ENCODE assay signal across 1 cellular context in the genomic region with DNA sequence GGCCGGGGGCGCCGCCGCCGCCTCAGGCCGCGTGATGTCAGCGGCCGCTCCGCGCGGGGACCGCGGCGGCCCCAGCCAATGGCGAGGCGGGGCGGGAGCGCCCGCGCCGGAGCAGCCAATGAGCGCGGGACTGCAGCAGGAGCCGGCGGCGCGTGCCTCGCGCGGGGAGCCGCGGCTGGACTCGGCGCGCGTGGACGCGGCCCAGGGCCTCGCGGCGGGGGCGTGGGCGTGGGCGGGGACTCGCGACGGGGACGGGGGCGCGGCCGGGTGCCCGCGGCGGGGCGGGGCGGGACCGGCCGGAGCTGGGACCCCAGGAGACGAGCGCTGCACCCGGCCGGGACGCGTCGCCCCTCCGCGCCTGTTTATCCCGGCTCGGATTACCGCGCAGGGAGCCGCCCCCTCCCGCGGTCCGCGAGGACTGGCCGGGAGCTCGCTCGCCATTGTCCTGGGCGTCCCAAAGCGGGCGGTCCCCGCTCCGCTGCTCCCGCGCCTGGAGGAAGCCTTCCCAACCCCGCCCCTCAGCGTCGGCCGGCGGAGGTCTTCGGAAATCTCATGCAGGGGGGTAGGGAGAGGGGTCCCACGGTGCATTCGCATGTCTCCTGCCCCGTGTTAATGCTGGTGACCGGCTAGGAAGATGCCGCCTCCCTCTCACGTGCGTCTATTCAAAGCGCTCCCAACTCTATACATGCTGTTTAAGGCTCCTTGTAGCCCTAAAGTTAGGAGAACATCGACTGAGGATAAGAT.
TF ChIP-seq lines count a peak whose summit lies in the region.

A gene (minus strand): TSS at position 33 of the 744 bp plus-strand sequence. CDS start 253 bp downstream, outside the sequence.

TF ChIP-seq in K562, 482 proteins besides CTCF, POLR2A, EP300 and RAD21 (continued from another document):
- TF ChIP-seq, protein P1, sequence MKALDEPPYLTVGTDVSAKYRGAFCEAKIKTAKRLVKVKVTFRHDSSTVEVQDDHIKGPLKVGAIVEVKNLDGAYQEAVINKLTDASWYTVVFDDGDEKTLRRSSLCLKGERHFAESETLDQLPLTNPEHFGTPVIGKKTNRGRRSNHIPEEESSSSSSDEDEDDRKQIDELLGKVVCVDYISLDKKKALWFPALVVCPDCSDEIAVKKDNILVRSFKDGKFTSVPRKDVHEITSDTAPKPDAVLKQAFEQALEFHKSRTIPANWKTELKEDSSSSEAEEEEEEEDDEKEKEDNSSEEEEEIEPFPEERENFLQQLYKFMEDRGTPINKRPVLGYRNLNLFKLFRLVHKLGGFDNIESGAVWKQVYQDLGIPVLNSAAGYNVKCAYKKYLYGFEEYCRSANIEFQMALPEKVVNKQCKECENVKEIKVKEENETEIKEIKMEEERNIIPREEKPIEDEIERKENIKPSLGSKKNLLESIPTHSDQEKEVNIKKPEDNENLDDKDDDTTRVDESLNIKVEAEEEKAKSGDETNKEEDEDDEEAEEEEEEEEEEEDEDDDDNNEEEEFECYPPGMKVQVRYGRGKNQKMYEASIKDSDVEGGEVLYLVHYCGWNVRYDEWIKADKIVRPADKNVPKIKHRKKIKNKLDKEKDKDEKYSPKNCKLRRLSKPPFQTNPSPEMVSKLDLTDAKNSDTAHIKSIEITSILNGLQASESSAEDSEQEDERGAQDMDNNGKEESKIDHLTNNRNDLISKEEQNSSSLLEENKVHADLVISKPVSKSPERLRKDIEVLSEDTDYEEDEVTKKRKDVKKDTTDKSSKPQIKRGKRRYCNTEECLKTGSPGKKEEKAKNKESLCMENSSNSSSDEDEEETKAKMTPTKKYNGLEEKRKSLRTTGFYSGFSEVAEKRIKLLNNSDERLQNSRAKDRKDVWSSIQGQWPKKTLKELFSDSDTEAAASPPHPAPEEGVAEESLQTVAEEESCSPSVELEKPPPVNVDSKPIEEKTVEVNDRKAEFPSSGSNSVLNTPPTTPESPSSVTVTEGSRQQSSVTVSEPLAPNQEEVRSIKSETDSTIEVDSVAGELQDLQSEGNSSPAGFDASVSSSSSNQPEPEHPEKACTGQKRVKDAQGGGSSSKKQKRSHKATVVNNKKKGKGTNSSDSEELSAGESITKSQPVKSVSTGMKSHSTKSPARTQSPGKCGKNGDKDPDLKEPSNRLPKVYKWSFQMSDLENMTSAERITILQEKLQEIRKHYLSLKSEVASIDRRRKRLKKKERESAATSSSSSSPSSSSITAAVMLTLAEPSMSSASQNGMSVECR (CRISPR knock-in tag; IDR thresholded peaks at IDR 0.05), result peak; percentile 44; the same call in 1 of the 2 replicates
- TF ChIP-seq DNMT1 (IDR thresholded peaks at IDR 0.05), result no peak
- TF ChIP-seq HDAC8 (tag; IDR thresholded peaks at IDR 0.05), result no peak
- TF ChIP-seq, protein P2, sequence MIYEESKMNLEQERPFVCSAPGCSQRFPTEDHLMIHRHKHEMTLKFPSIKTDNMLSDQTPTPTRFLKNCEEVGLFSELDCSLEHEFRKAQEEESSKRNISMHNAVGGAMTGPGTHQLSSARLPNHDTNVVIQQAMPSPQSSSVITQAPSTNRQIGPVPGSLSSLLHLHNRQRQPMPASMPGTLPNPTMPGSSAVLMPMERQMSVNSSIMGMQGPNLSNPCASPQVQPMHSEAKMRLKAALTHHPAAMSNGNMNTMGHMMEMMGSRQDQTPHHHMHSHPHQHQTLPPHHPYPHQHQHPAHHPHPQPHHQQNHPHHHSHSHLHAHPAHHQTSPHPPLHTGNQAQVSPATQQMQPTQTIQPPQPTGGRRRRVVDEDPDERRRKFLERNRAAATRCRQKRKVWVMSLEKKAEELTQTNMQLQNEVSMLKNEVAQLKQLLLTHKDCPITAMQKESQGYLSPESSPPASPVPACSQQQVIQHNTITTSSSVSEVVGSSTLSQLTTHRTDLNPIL (CRISPR knock-in tag; IDR thresholded peaks at IDR 0.05), result no peak
- TF ChIP-seq STAT5B (CRISPR knock-in tag; IDR thresholded peaks at IDR 0.05), result no peak
- TF ChIP-seq, protein P3, sequence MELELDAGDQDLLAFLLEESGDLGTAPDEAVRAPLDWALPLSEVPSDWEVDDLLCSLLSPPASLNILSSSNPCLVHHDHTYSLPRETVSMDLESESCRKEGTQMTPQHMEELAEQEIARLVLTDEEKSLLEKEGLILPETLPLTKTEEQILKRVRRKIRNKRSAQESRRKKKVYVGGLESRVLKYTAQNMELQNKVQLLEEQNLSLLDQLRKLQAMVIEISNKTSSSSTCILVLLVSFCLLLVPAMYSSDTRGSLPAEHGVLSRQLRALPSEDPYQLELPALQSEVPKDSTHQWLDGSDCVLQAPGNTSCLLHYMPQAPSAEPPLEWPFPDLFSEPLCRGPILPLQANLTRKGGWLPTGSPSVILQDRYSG (tag; conservative IDR thresholded peaks at IDR 0.05; ENCODE audit: low read depth), result no peak
- peak; percentile 68 for TF ChIP-seq POLR2B (IDR thresholded peaks at IDR 0.05; ENCODE audit: low read depth, partially characterized antibody)
- no peak for TF ChIP-seq ZNF3 (CRISPR knock-in tag; IDR thresholded peaks at IDR 0.05)
- peak; percentile 72 for TF ChIP-seq FOS (IDR thresholded peaks at IDR 0.05; ENCODE audit: extremely low read depth, insufficient read length)
- no peak for TF ChIP-seq DDX20 (tag; IDR thresholded peaks at IDR 0.05; ENCODE audit: low read depth)
- TF ChIP-seq ZKSCAN1 (IDR thresholded peaks at IDR 0.05; ENCODE audit: low read depth, low read length), result no peak
- no peak for TF ChIP-seq GATAD2A (IDR thresholded peaks at IDR 0.05)
- no peak for TF ChIP-seq PPARD (CRISPR knock-in tag; IDR thresholded peaks at IDR 0.05)
- TF ChIP-seq MXI1 (IDR thresholded peaks at IDR 0.05; ENCODE audit: low read depth, low read length), result 0 out of 2 replicates have a peak, but pooled peaks have one; percentile 21
- TF ChIP-seq, protein P4, sequence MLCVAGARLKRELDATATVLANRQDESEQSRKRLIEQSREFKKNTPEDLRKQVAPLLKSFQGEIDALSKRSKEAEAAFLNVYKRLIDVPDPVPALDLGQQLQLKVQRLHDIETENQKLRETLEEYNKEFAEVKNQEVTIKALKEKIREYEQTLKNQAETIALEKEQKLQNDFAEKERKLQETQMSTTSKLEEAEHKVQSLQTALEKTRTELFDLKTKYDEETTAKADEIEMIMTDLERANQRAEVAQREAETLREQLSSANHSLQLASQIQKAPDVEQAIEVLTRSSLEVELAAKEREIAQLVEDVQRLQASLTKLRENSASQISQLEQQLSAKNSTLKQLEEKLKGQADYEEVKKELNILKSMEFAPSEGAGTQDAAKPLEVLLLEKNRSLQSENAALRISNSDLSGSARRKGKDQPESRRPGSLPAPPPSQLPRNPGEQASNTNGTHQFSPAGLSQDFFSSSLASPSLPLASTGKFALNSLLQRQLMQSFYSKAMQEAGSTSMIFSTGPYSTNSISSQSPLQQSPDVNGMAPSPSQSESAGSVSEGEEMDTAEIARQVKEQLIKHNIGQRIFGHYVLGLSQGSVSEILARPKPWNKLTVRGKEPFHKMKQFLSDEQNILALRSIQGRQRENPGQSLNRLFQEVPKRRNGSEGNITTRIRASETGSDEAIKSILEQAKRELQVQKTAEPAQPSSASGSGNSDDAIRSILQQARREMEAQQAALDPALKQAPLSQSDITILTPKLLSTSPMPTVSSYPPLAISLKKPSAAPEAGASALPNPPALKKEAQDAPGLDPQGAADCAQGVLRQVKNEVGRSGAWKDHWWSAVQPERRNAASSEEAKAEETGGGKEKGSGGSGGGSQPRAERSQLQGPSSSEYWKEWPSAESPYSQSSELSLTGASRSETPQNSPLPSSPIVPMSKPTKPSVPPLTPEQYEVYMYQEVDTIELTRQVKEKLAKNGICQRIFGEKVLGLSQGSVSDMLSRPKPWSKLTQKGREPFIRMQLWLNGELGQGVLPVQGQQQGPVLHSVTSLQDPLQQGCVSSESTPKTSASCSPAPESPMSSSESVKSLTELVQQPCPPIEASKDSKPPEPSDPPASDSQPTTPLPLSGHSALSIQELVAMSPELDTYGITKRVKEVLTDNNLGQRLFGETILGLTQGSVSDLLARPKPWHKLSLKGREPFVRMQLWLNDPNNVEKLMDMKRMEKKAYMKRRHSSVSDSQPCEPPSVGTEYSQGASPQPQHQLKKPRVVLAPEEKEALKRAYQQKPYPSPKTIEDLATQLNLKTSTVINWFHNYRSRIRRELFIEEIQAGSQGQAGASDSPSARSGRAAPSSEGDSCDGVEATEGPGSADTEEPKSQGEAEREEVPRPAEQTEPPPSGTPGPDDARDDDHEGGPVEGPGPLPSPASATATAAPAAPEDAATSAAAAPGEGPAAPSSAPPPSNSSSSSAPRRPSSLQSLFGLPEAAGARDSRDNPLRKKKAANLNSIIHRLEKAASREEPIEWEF (CRISPR knock-in tag; IDR thresholded peaks at IDR 0.05), result no peak
- no peak for TF ChIP-seq HLTF (IDR thresholded peaks at IDR 0.05)
- no peak for TF ChIP-seq ZNF146 (CRISPR knock-in tag; IDR thresholded peaks at IDR 0.05; ENCODE audit: unreplicated experiment)
- peak; percentile 92 for TF ChIP-seq POLR2G (IDR thresholded peaks at IDR 0.05; ENCODE audit: low read depth, low read length)
- 0 out of 2 replicates have a peak, but pooled peaks have one; percentile 23 for TF ChIP-seq MTA1 (IDR thresholded peaks at IDR 0.05; ENCODE audit: borderline replicate concordance)
- peak; percentile 21; the same call in 1 of the 2 replicates for TF ChIP-seq HDAC2 (IDR thresholded peaks at IDR 0.05)
- peak; percentile 96 for TF ChIP-seq RBM25 (IDR thresholded peaks at IDR 0.05; ENCODE audit: low read depth, low read length, severe bottlenecking)
- no peak for TF ChIP-seq ZNF347 (CRISPR knock-in tag; IDR thresholded peaks at IDR 0.05; ENCODE audit: low read depth)
- TF ChIP-seq, protein P5, sequence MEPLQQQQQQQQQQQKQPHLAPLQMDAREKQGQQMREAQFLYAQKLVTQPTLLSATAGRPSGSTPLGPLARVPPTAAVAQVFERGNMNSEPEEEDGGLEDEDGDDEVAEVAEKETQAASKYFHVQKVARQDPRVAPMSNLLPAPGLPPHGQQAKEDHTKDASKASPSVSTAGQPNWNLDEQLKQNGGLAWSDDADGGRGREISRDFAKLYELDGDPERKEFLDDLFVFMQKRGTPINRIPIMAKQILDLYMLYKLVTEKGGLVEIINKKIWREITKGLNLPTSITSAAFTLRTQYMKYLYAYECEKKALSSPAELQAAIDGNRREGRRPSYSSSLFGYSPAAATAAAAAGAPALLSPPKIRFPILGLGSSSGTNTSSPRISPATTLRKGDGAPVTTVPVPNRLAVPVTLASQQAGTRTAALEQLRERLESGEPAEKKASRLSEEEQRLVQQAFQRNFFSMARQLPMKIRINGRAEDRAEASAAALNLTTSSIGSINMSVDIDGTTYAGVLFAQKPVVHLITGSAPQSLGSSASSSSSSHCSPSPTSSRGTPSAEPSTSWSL (CRISPR knock-in tag; IDR thresholded peaks at IDR 0.05; ENCODE audit: borderline replicate concordance), result no peak
- TF ChIP-seq CCNT2 (IDR thresholded peaks at IDR 0.05; ENCODE audit: borderline replicate concordance, extremely low read depth, insufficient read length, low read depth, low read length), result peak; percentile 75
- TF ChIP-seq GATA2 (CRISPR knock-in tag; IDR thresholded peaks at IDR 0.05), result no peak
- TF ChIP-seq, protein P6, sequence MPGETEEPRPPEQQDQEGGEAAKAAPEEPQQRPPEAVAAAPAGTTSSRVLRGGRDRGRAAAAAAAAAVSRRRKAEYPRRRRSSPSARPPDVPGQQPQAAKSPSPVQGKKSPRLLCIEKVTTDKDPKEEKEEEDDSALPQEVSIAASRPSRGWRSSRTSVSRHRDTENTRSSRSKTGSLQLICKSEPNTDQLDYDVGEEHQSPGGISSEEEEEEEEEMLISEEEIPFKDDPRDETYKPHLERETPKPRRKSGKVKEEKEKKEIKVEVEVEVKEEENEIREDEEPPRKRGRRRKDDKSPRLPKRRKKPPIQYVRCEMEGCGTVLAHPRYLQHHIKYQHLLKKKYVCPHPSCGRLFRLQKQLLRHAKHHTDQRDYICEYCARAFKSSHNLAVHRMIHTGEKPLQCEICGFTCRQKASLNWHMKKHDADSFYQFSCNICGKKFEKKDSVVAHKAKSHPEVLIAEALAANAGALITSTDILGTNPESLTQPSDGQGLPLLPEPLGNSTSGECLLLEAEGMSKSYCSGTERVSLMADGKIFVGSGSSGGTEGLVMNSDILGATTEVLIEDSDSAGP (CRISPR knock-in tag; IDR thresholded peaks at IDR 0.05), result peak; percentile 61; the same call in 1 of the 2 replicates
- no peak for TF ChIP-seq ESRRB (CRISPR knock-in tag; IDR thresholded peaks at IDR 0.05; ENCODE audit: borderline replicate concordance)
- no peak; the same call in 1 of the 2 replicates for TF ChIP-seq PHF21A (IDR thresholded peaks at IDR 0.05; ENCODE audit: borderline replicate concordance, low read depth)
- peak; percentile 13 for TF ChIP-seq PHF20 (IDR thresholded peaks at IDR 0.05; ENCODE audit: partially characterized antibody)
